1 cellular context compared by ENCODE assay signal in genomic region chr6:44311767-44312166, GRCh38.
TF ChIP-seq lines count a peak whose summit lies in the region.

No MANE protein-coding gene starts in this region.

TF ChIP-seq in HCT116, 20 proteins besides CTCF, POLR2A, EP300 and RAD21 (continued from another document):
- TF ChIP-seq REST (IDR thresholded peaks at IDR 0.05; ENCODE audit: low read depth), result no peak
- no peak for TF ChIP-seq CEBPB (IDR thresholded peaks at IDR 0.05; ENCODE audit: low read depth)
- TF ChIP-seq ZNF274 (IDR thresholded peaks at IDR 0.05; ENCODE audit: low read depth, low read length), result no peak
- no peak for TF ChIP-seq JUND (IDR thresholded peaks at IDR 0.05)
- no peak for TF ChIP-seq POLR2AphosphoS5 (IDR thresholded peaks at IDR 0.05; ENCODE audit: low read depth, low read length)
- TF ChIP-seq CBX3 (IDR thresholded peaks at IDR 0.05; ENCODE audit: low read depth), result no peak
- no peak for TF ChIP-seq EGR1 (IDR thresholded peaks at IDR 0.05; ENCODE audit: low read depth)
- TF ChIP-seq ZFX (IDR thresholded peaks at IDR 0.05), result no peak
- TF ChIP-seq EZH2 (IDR thresholded peaks at IDR 0.05), result no peak
